35 cellular contexts compared by ENCODE assay signal in genomic region chr3:137998643-137999042, GRCh38. TPM values are rescaled to one million over a fixed set of nuclear protein-coding genes. Genes with fewer than 3 reads are reported as not detected.
"Had no signal": no experiment of that assay in that cellular context is flagged by ENCODE, and none has a peak within 500 bp of the region (broad histone marks: within the 10 kb centered on the region; RNA-seq: fewer than 3 reads in every experiment).

No MANE protein-coding gene starts in this region.

- H3K9me3 Mint-ChIP-seq: activated CD4-positive, alpha-beta T cell treated with anti-CD3 and anti-CD28 coated beads, Interleukin-2, amount 10 ng/mL, durations not matched to agents 24 days and 14 days had no signal

- ATAC-seq: activated T-cell treated with anti-CD3 and anti-CD28 coated beads, Interleukin-2, amount 50 U/mL, for 4 hours; activated T-helper 17 cell treated with anti-CD3 and anti-CD28 coated beads, Interleukin-2, amount 50 U/mL, for 72 hours; heart right ventricle; left lobe of liver; lower lobe of right lung; mucosa of descending colon; stimulated activated memory B cell treated with anti-CD40 and anti-IgM and Interleukin-4, amounts not matched to agents 10 μg/mL and 1 μg/mL and 100 μg/mL, for 72 hours; stimulated activated naive CD8-positive, alpha-beta T cell treated with anti-CD3 and anti-CD28 coated beads, Interleukin-15, amount 100 ng/mL, for 72 hours; upper lobe of right lung had no signal

- H3K36me3 Mint-ChIP-seq: activated CD4-positive, alpha-beta memory T cell treated with anti-CD3 and anti-CD28 coated beads for 36 hours had no signal

- H3K27me3 ChIP-seq: ovary, thyroid gland, upper lobe of right lung had no signal

- H3K4me1 ChIP-seq: esophagus muscularis mucosa, heart right ventricle, lower lobe of right lung, prostate gland, sigmoid colon, thyroid gland, upper lobe of right lung had no signal

- H3K27ac ChIP-seq: esophagus muscularis mucosa, heart right ventricle, lower lobe of right lung, ovary, prostate gland, sigmoid colon, thyroid gland, upper lobe of right lung had no signal

- H3K4me1 Mint-ChIP-seq: activated CD4-positive, alpha-beta T cell treated with anti-CD3 and anti-CD28 coated beads, Interleukin-2, amount 10 ng/mL, durations not matched to agents 24 days and 14 days; activated T-helper 17 cell treated with anti-CD3 and anti-CD28 coated beads, Interleukin-2, amount 50 U/mL, for 72 hours; central memory CD8-positive, alpha-beta T cell; nephron; stimulated activated memory B cell treated with anti-CD40 and anti-IgM and Interleukin-4, amounts not matched to agents 10 μg/mL and 1 μg/mL and 100 μg/mL, for 72 hours; stimulated activated naive CD8-positive, alpha-beta T cell treated with anti-CD3 and anti-CD28 coated beads, Interleukin-15, amount 100 ng/mL, for 72 hours had no signal

- H3K27ac Mint-ChIP-seq: activated CD4-positive, alpha-beta memory T cell treated with anti-CD3 and anti-CD28 coated beads for 36 hours; activated CD4-positive, alpha-beta T cell treated with anti-CD3 and anti-CD28 coated beads, Interleukin-2, amount 10 ng/mL, durations not matched to agents 24 days and 14 days; activated T-helper 17 cell treated with anti-CD3 and anti-CD28 coated beads, Interleukin-2, amount 50 U/mL, for 72 hours; dendritic cell treated with granulocyte-macrophage colony-stimulating factor and Interleukin-4, amounts not matched to agents 40 ng/mL and 50 ng/mL, for 4 days; nephron; stimulated activated memory B cell treated with anti-CD40 and anti-IgM and Interleukin-4, amounts not matched to agents 10 μg/mL and 1 μg/mL and 100 μg/mL, for 72 hours; stimulated activated naive CD8-positive, alpha-beta T cell treated with anti-CD3 and anti-CD28 coated beads, Interleukin-15, amount 100 ng/mL, for 72 hours had no signal

- H3K4me3 Mint-ChIP-seq: activated CD4-positive, alpha-beta memory T cell treated with anti-CD3 and anti-CD28 coated beads for 36 hours; activated CD4-positive, alpha-beta T cell treated with anti-CD3 and anti-CD28 coated beads, Interleukin-2, amount 10 ng/mL, durations not matched to agents 24 days and 14 days; activated T-cell treated with anti-CD3 and anti-CD28 coated beads, Interleukin-2, amount 50 U/mL, for 4 hours; activated T-helper 17 cell treated with anti-CD3 and anti-CD28 coated beads, Interleukin-2, amount 50 U/mL, for 72 hours; central memory CD8-positive, alpha-beta T cell; dendritic cell treated with granulocyte-macrophage colony-stimulating factor and Interleukin-4, amounts not matched to agents 40 ng/mL and 50 ng/mL, for 4 days; nephron; stimulated activated memory B cell treated with anti-CD40 and anti-IgM and Interleukin-4, amounts not matched to agents 10 μg/mL and 1 μg/mL and 100 μg/mL, for 72 hours; stimulated activated naive CD8-positive, alpha-beta T cell treated with anti-CD3 and anti-CD28 coated beads, Interleukin-15, amount 100 ng/mL, for 72 hours had no signal

- DNase-seq: activated CD4-positive, alpha-beta memory T cell treated with anti-CD3 and anti-CD28 coated beads for 36 hours; activated CD4-positive, alpha-beta T cell treated with anti-CD3 and anti-CD28 coated beads, Interleukin-2, amount 10 ng/mL, durations not matched to agents 24 days and 14 days; activated CD4-positive, CD25-positive, alpha-beta regulatory T cell treated with anti-CD3 and anti-CD28 coated beads, Interleukin-2, amount 50 U/mL, for 72 hours; activated CD8-positive, alpha-beta memory T cell treated with anti-CD3 and anti-CD28 coated beads, Interleukin-2, amount 50 U/mL, for 48 hours; activated gamma-delta T cell treated with Interleukin-2 at 50 U/mL for 16 hours; activated naive CD4-positive, alpha-beta T cell treated with anti-CD3 and anti-CD28 coated beads, Interleukin-2, amount 50 U/mL, for 16 hours; activated T-cell treated with anti-CD3 and anti-CD28 coated beads, Interleukin-2, amount 50 U/mL, for 4 hours; foreskin melanocyte; heart right ventricle; kidney glomerular epithelial cell; lower lobe of right lung; mucosa of descending colon; ovary; retina; sigmoid colon; small intestine; stimulated activated CD4-positive, alpha-beta T cell treated with anti-CD3 and anti-CD28 coated beads, Interleukin-1b, Interleukin-23, amount 100 ng/mL, for 48 hours; stimulated activated CD4-positive, alpha-beta T cell treated with anti-CD3 and anti-CD28 coated beads, Interleukin-4, amount 100 ng/mL, for 4 hours; stimulated activated CD8-positive, alpha-beta memory T cell treated with anti-CD3 and anti-CD28 coated beads, Interleukin-4, amount 100 ng/mL, for 48 hours; stimulated activated naive CD8-positive, alpha-beta T cell treated with anti-CD3 and anti-CD28 coated beads, Interleukin-15, amount 100 ng/mL, for 72 hours; T-helper 2 cell; thyroid gland; upper lobe of right lung had no signal

RNA-seq across cellular contexts. Expression of gene CLDN18, which starts 11.3 kb away (rescaled TPM):
- total RNA-seq: activated CD4-positive, alpha-beta memory T cell treated with anti-CD3 and anti-CD28 coated beads for 36 hours; activated CD4-positive, alpha-beta T cell treated with anti-CD3 and anti-CD28 coated beads, Interleukin-2, amount 10 ng/mL, durations not matched to agents 24 days and 14 days; activated CD8-positive, alpha-beta memory T cell treated with anti-CD3 and anti-CD28 coated beads for 36 hours; activated T-helper 17 cell treated with anti-CD3 and anti-CD28 coated beads, Interleukin-2, amount 50 U/mL, for 72 hours; bronchial epithelial cell; glomerular endothelial cell; heart right ventricle; mesenteric fat pad; mucosa of descending colon; sigmoid colon; thyroid gland had no signal
